In genomic region chr2:8678731-8679566, GRCh38 we compare ENCODE assay signal across 8 cellular contexts. TPM values are rescaled to one million over a fixed set of nuclear protein-coding genes. Genes with fewer than 3 reads are reported as not detected.
DNase-seq lines count a peak whose midpoint lies in the region; ATAC-seq and TF ChIP-seq lines count a peak whose summit lies in the region.

No MANE protein-coding gene starts in this region.

- ATAC-seq in GM19438 (IDR thresholded peaks at IDR 0.05; ENCODE audit: low read depth, unreplicated experiment) = peak; percentile 54
- peak; percentile 60 for ATAC-seq in HG03521 (IDR thresholded peaks at IDR 0.05; ENCODE audit: unreplicated experiment)

- peak in 7 of 56 donors; percentile 6 to 27 (median 14) for TF ChIP-seq CTCF in dorsolateral prefrontal cortex (IDR thresholded peaks at IDR 0.05 in 54 of 56, conservative IDR thresholded peaks at IDR 0.05 in 2 of 56; ENCODE audit: low read depth in 1 of 56, partially characterized antibody in 56 of 56)
- no peak for TF ChIP-seq CTCF in lower leg skin (IDR thresholded peaks at IDR 0.05)

- peak overlapping the region; percentile 66; the same call in 1 of the 2 replicates for H3K9ac ChIP-seq in BLaER1

- 0 out of 2 replicates have a peak overlapping the region, but pooled peaks have one; percentile 41 for H3K27ac ChIP-seq in BLaER1
- peak overlapping the region; percentile 55 to 99 (median 95) for H3K27ac ChIP-seq in dorsolateral prefrontal cortex

- H3K36me3 ChIP-seq in BLaER1 = no peaks in the 10 kb centered on the region

- peak overlapping the region; percentile 93 for H3K4me2 ChIP-seq in BLaER1

- DNase-seq in NCI-H748 (lab: John Stamatoyannopoulos, UW; ENCODE audit: unreplicated experiment) = peak; percentile 100
- DNase-seq in activated CD4-positive, alpha-beta T cell treated with anti-CD3 and anti-CD28 coated beads, Interleukin-2, amount 50 U/mL, for 4 hours = peak; percentile 65 to 72
- DNase-seq in dorsolateral prefrontal cortex = peak; percentile 86 to 94 (median 92)
- peak; percentile 92 to 98 for DNase-seq in lower leg skin (ENCODE audit: low spot score in 2 of 2)
- DNase-seq in stimulated activated CD4-positive, alpha-beta T cell treated with anti-CD3 and anti-CD28 coated beads, Interleukin-4, amount 100 ng/mL, for 24 hours = peak; percentile 82

- H3K4me3 ChIP-seq in BLaER1 = peak overlapping the region; percentile 65
- peak overlapping the region; percentile 49 to 93 (median 68) for H3K4me3 ChIP-seq in dorsolateral prefrontal cortex
- peak overlapping the region; percentile 27 for H3K4me3 ChIP-seq in lower leg skin (ENCODE audit: low read depth, poor library complexity, severe bottlenecking)

- WGBS in lower leg skin, 2 donors = 0 to 1% methylated on average over 19 to 71 of the region's 91 CpGs

- H4K20me1 ChIP-seq in BLaER1 = peaks cover 20% of the 10 kb centered on the region

- intact Hi-C loops in dorsolateral prefrontal cortex (cut with DNase I) = loop anchor here in 1 of 2 donors (5.0 to 10.0 kb wide), 2 partner anchors 144 to 417 kb away; no protein-coding TSS in a partner anchor
- intact Hi-C loops in lower leg skin (cut with DNase I; ENCODE audit: low total_unique reads) = loop anchor here (5.0 kb wide), 1 partner anchor 1073 kb away; no protein-coding TSS in a partner anchor

- H3K4me1 ChIP-seq in BLaER1 = peaks cover 53% of the 10 kb centered on the region

- peaks cover 32% of the 10 kb centered on the region for H3K9me3 ChIP-seq in BLaER1

- no peak for TF ChIP-seq POLR2A in lower leg skin (IDR thresholded peaks at IDR 0.05)

- peaks cover 92% of the 10 kb centered on the region for H3K27me3 ChIP-seq in BLaER1
- no peaks in the 10 kb centered on the region for H3K27me3 ChIP-seq in dorsolateral prefrontal cortex

RNA-seq across cellular contexts. Expression of gene ID2, which starts 2.9 kb away (rescaled TPM):
- total RNA-seq in dorsolateral prefrontal cortex = 100 to 1,000 TPM in 103 of 120 experiments, 10 to 100 TPM in 17; 73.4 to 233 (median 124) TPM
- total RNA-seq in lower leg skin = 100 to 1,000 TPM; 120 to 271 (median 209) TPM

Comparison
In these comparisons a context has a peak if more than half of its experiments do, and no peak if none do; other contexts are left out.
1. Peak in every context shown above with its lines: DNase-seq, ATAC-seq, H3K4me3 ChIP-seq and H3K27ac ChIP-seq.